Comparison of ENCODE assay signal across 1 cellular context in the genomic region with DNA sequence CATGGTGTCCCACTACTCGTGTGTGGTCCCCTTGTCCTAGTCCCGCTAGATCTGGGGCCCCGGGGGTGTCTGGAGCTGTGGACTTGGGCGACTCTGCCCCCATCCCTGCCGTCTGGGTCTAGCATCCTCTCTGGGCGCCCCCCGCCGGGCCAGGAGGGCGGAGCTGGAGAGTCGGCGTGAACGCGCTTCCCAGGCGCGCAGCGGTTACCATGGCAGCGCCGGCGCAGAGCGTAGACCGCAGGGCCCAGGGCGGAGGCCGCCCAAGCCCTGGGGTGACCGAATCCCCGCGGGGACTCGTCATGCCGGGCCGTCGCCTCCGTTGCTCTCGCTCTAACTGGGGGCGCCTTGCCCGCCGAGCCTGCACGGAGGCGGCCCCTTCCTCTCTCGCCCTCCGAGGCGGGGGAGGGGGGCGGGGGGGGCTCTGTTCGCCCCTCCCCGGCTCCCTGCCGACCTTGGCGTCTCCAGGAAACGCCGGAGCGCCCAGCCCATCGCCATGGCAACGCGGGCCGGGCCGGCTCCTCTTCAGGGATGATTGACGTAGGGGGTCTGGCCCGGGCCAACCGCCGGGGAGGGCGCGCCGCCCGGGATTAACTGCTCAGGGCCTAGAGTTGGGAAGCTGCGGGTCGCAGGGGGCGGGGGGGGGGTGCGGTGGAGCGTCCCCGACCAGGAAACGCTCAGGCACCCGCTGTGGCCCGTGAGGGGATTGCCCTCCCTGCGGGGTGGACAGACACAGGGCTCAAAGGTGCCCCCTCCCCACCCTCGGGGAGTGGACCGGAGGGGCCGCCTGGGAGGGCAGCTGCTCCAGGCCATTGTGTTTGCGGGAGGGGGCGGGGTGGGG.
TF ChIP-seq lines count a peak whose summit lies in the region.

No MANE protein-coding gene starts in this region.

TF ChIP-seq in A549, 52 proteins besides CTCF, POLR2A, EP300 and RAD21:
- no peak for TF ChIP-seq HOXB13 (CRISPR knock-in tag; IDR thresholded peaks at IDR 0.05; ENCODE audit: low read depth)
- TF ChIP-seq, protein P1, sequence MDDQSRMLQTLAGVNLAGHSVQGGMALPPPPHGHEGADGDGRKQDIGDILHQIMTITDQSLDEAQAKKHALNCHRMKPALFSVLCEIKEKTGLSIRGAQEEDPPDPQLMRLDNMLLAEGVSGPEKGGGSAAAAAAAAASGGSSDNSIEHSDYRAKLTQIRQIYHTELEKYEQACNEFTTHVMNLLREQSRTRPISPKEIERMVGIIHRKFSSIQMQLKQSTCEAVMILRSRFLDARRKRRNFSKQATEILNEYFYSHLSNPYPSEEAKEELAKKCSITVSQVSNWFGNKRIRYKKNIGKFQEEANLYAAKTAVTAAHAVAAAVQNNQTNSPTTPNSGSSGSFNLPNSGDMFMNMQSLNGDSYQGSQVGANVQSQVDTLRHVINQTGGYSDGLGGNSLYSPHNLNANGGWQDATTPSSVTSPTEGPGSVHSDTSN (IDR thresholded peaks at IDR 0.05), result peak; percentile 61; the same call in 1 of the 2 replicates
